ENCODE assay signal across 18 cellular contexts in genomic region chr11:20088368-20089260, GRCh38.
A peak's percentile ranks its signal among the peaks of the same experiment; 100 is the strongest.
DNase-seq lines count a peak whose midpoint lies in the region; ATAC-seq lines count a peak whose summit lies in the region.
"Had no signal": no experiment of that assay in that cellular context is flagged by ENCODE, and none has a peak within 500 bp of the region (broad histone marks: within the 10 kb centered on the region; RNA-seq: fewer than 3 reads in every experiment).

No MANE protein-coding gene starts in this region.

- peaks cover 2% of the 10 kb centered on the region for H3K9me3 Mint-ChIP-seq in memory B cell

- DNase-seq in memory B cell (ENCODE audit: low spot score in 2 of 2) (no peak), amygdala (lab: John Stamatoyannopoulos, UW) (no peak), medulla oblongata (ENCODE audit: extremely low spot score) (no peak)
- DNase-seq: activated CD8-positive, alpha-beta memory T cell treated with anti-CD3 and anti-CD28 coated beads for 24 hours; activated gamma-delta T cell treated with Interleukin-2 at 50 U/mL for 16 hours; DND-41; glutamatergic neuron; NCI-H1930; NCI-H510A treated with DMSO at 0.1 percent for 48 hours; PC-3; stimulated activated naive CD4-positive, alpha-beta T cell treated with Interleukin-2 at 50 U/mL for 16 hours had no signal

- peak; percentile 58 for ATAC-seq in GM18511 (IDR thresholded peaks at IDR 0.05; ENCODE audit: unreplicated experiment)
- ATAC-seq in HG02798 (IDR thresholded peaks at IDR 0.05; ENCODE audit: poor library complexity, unreplicated experiment): peak; percentile 46
- ATAC-seq in memory B cell (ENCODE audit: low read depth): peak; percentile 23
- no peak for ATAC-seq in GM19397 (IDR thresholded peaks at IDR 0.05; ENCODE audit: unreplicated experiment)
- ATAC-seq: PC-3 had no signal

- peak overlapping the region; percentile 35 for H3K27ac Mint-ChIP-seq in memory B cell
- H3K27ac Mint-ChIP-seq: CD14-positive monocyte had no signal

- no peaks in the 10 kb centered on the region for H3K36me3 Mint-ChIP-seq in memory B cell
- H3K36me3 Mint-ChIP-seq: CD14-positive monocyte had no signal

- peaks cover 2% of the 10 kb centered on the region for H3K27me3 Mint-ChIP-seq in memory B cell

- H3K27ac ChIP-seq in angular gyrus (ENCODE audit: low read depth, low read length): peak overlapping the region; percentile 16
- H3K27ac ChIP-seq: epithelial cell of prostate, parathyroid adenoma had no signal

- H3K4me3 Mint-ChIP-seq in memory B cell: no peak overlapping the region
- H3K4me3 Mint-ChIP-seq: CD14-positive monocyte had no signal

- H3K4me1 Mint-ChIP-seq in memory B cell: peaks cover 29% of the 10 kb centered on the region
